ENCODE assay signal across 1 cellular context in genomic region chr2:154537024-154537423, GRCh38.
TF ChIP-seq lines count a peak whose summit lies in the region.

No MANE protein-coding gene starts in this region.

TF ChIP-seq in GM12878, 131 proteins besides CTCF, POLR2A, EP300 and RAD21 (continued from another document):
- TF ChIP-seq MEF2A (IDR thresholded peaks at IDR 0.05; ENCODE audit: insufficient read depth, low read depth, low read length) (peak; percentile 84), MXI1 (IDR thresholded peaks at IDR 0.05; ENCODE audit: low read depth, low read length) (peak; percentile 57; the same call in 1 of the 2 replicates), PAX8 (IDR thresholded peaks at IDR 0.05) (no peak; the same call in 1 of the 2 replicates), KLF5 (IDR thresholded peaks at IDR 0.05; ENCODE audit: partially characterized antibody) (no peak), RUNX3 (IDR thresholded peaks at IDR 0.05; ENCODE audit: low read length) (peak; percentile 5; the same call in 1 of the 2 replicates), MTA2 (IDR thresholded peaks at IDR 0.05; ENCODE audit: low read depth) (peak; percentile 93), DPF2 (IDR thresholded peaks at IDR 0.05) (0 out of 2 replicates have a peak, but pooled peaks have one; percentile 39), MEF2B (IDR thresholded peaks at IDR 0.05; ENCODE audit: partially characterized antibody, poor library complexity, severe bottlenecking) (peak; percentile 98), IKZF2 (IDR thresholded peaks at IDR 0.05) (peak in 1 of 2 experiments; percentile 49; a peak in 2 of 4 replicates), TBL1XR1 (IDR thresholded peaks at IDR 0.05; ENCODE audit: low read depth, low read length) (peak; percentile 86), SKIL (IDR thresholded peaks at IDR 0.05; ENCODE audit: low read depth, poor library complexity, severe bottlenecking) (peak; percentile 83), BMI1 (IDR thresholded peaks at IDR 0.05; ENCODE audit: borderline replicate concordance) (peak; percentile 62; the same call in 1 of the 2 replicates), BCL11A (IDR thresholded peaks at IDR 0.05; ENCODE audit: low read depth, low read length) (no peak), ZNF592 (IDR thresholded peaks at IDR 0.05) (no peak), CHD2 (IDR thresholded peaks at IDR 0.05; ENCODE audit: borderline replicate concordance, low read depth, low read length) (peak; percentile 72; the same call in 1 of the 2 replicates), NR2F1 (conservative IDR thresholded peaks at IDR 0.05) (peak; percentile 65), TCF3 (IDR thresholded peaks at IDR 0.05; ENCODE audit: borderline replicate concordance, insufficient read depth, low read depth, low read length) (no peak)
- TF ChIP-seq, protein P1, sequence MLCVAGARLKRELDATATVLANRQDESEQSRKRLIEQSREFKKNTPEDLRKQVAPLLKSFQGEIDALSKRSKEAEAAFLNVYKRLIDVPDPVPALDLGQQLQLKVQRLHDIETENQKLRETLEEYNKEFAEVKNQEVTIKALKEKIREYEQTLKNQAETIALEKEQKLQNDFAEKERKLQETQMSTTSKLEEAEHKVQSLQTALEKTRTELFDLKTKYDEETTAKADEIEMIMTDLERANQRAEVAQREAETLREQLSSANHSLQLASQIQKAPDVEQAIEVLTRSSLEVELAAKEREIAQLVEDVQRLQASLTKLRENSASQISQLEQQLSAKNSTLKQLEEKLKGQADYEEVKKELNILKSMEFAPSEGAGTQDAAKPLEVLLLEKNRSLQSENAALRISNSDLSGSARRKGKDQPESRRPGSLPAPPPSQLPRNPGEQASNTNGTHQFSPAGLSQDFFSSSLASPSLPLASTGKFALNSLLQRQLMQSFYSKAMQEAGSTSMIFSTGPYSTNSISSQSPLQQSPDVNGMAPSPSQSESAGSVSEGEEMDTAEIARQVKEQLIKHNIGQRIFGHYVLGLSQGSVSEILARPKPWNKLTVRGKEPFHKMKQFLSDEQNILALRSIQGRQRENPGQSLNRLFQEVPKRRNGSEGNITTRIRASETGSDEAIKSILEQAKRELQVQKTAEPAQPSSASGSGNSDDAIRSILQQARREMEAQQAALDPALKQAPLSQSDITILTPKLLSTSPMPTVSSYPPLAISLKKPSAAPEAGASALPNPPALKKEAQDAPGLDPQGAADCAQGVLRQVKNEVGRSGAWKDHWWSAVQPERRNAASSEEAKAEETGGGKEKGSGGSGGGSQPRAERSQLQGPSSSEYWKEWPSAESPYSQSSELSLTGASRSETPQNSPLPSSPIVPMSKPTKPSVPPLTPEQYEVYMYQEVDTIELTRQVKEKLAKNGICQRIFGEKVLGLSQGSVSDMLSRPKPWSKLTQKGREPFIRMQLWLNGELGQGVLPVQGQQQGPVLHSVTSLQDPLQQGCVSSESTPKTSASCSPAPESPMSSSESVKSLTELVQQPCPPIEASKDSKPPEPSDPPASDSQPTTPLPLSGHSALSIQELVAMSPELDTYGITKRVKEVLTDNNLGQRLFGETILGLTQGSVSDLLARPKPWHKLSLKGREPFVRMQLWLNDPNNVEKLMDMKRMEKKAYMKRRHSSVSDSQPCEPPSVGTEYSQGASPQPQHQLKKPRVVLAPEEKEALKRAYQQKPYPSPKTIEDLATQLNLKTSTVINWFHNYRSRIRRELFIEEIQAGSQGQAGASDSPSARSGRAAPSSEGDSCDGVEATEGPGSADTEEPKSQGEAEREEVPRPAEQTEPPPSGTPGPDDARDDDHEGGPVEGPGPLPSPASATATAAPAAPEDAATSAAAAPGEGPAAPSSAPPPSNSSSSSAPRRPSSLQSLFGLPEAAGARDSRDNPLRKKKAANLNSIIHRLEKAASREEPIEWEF (IDR thresholded peaks at IDR 0.05; ENCODE audit: insufficient replicate concordance, low read depth, low read length), result no peak
- TF ChIP-seq, protein P2, sequence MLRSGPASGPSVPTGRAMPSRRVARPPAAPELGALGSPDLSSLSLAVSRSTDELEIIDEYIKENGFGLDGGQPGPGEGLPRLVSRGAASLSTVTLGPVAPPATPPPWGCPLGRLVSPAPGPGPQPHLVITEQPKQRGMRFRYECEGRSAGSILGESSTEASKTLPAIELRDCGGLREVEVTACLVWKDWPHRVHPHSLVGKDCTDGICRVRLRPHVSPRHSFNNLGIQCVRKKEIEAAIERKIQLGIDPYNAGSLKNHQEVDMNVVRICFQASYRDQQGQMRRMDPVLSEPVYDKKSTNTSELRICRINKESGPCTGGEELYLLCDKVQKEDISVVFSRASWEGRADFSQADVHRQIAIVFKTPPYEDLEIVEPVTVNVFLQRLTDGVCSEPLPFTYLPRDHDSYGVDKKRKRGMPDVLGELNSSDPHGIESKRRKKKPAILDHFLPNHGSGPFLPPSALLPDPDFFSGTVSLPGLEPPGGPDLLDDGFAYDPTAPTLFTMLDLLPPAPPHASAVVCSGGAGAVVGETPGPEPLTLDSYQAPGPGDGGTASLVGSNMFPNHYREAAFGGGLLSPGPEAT (IDR thresholded peaks at IDR 0.05; ENCODE audit: low read depth), result peak; percentile 74
- TF ChIP-seq, protein P3, sequence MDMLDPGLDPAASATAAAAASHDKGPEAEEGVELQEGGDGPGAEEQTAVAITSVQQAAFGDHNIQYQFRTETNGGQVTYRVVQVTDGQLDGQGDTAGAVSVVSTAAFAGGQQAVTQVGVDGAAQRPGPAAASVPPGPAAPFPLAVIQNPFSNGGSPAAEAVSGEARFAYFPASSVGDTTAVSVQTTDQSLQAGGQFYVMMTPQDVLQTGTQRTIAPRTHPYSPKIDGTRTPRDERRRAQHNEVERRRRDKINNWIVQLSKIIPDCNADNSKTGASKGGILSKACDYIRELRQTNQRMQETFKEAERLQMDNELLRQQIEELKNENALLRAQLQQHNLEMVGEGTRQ (IDR thresholded peaks at IDR 0.05; ENCODE audit: borderline replicate concordance, low read depth, low read length), result no peak
TF ChIP-seq in GM12878: peak in this region for 19.
